9 cellular contexts compared by ENCODE assay signal in genomic region chr3:43699864-43700263, GRCh38. TPM values are rescaled to one million over a fixed set of nuclear protein-coding genes. Genes with fewer than 3 reads are reported as not detected.
A peak's percentile ranks its signal among the peaks of the same experiment; 100 is the strongest.
DNase-seq lines count a peak whose midpoint lies in the region; ATAC-seq and TF ChIP-seq lines count a peak whose summit lies in the region.
"Had no signal": no experiment of that assay in that cellular context is flagged by ENCODE, and none has a peak within 500 bp of the region (broad histone marks: within the 10 kb centered on the region; RNA-seq: fewer than 3 reads in every experiment).

No MANE protein-coding gene starts in this region.

- no peak overlapping the region for H3K4me3 Mint-ChIP-seq in activated naive CD4-positive, alpha-beta T cell treated with anti-CD3 and anti-CD28 coated beads, Interleukin-2, amount 10 ng/mL, durations not matched to agents 7 days and 5 days
- H3K4me3 Mint-ChIP-seq: naive thymus-derived CD8-positive, alpha-beta T cell had no signal

- peaks cover 20% of the 10 kb centered on the region for H3K79me2 ChIP-seq in smooth muscle cell (ENCODE audit: low read depth)

- H3F3A ChIP-seq in smooth muscle cell (ENCODE audit: low read depth), result peaks cover 4% of the 10 kb centered on the region

- H3K4me2 ChIP-seq in smooth muscle cell, result no peak overlapping the region

- no peaks in the 10 kb centered on the region for H3K9me3 Mint-ChIP-seq in activated naive CD4-positive, alpha-beta T cell treated with anti-CD3 and anti-CD28 coated beads, Interleukin-2, amount 10 ng/mL, durations not matched to agents 7 days and 5 days
- H3K9me3 Mint-ChIP-seq: naive thymus-derived CD8-positive, alpha-beta T cell had no signal

- no peak overlapping the region for H3K9ac ChIP-seq in smooth muscle cell (ENCODE audit: low read depth)

- peaks cover 5% of the 10 kb centered on the region for H3K4me1 Mint-ChIP-seq in activated naive CD4-positive, alpha-beta T cell treated with anti-CD3 and anti-CD28 coated beads, Interleukin-2, amount 10 ng/mL, durations not matched to agents 7 days and 5 days

- TF ChIP-seq CTCF in WI38 (IDR thresholded peaks at IDR 0.05; ENCODE audit: low read depth, low read length) (0 out of 2 replicates have a peak, but pooled peaks have one; percentile 18), smooth muscle cell (IDR thresholded peaks at IDR 0.05; ENCODE audit: borderline replicate concordance, insufficient read depth, poor library complexity, severe bottlenecking) (peak; percentile 9)

- no peaks in the 10 kb centered on the region for H3K9me3 ChIP-seq in smooth muscle cell (replicated peaks; ENCODE audit: low read depth)

- H3K36me3 ChIP-seq in smooth muscle cell (ENCODE audit: low read depth), result peaks cover 3% of the 10 kb centered on the region

- DNase-seq in activated naive CD4-positive, alpha-beta T cell treated with anti-CD3 and anti-CD28 coated beads, Interleukin-2, amount 10 ng/mL, durations not matched to agents 7 days and 5 days, result peak; percentile 28
- DNase-seq in activated naive CD4-positive, alpha-beta T cell treated with Interleukin-2 at 50 U/mL for 16 hours, result no peak
- DNase-seq in smooth muscle cell (lab: John Stamatoyannopoulos, UW; ENCODE audit: unreplicated experiment), result no peak
- no peak for DNase-seq in SHP77 (lab: John Stamatoyannopoulos, UW)
- no peak for DNase-seq in stimulated activated CD4-positive, alpha-beta T cell treated with anti-CD3 and anti-CD28 coated beads, Interleukin-1b, Interleukin-23, amount 100 ng/mL, for 48 hours
- no peak for DNase-seq in activated CD8-positive, alpha-beta memory T cell treated with anti-CD3 and anti-CD28 coated beads, Interleukin-2, amount 50 U/mL, for 4 hours

- H4K20me1 ChIP-seq in smooth muscle cell (ENCODE audit: low read depth), result peaks cover 2% of the 10 kb centered on the region

- peaks cover 25% of the 10 kb centered on the region for H3K36me3 Mint-ChIP-seq in activated naive CD4-positive, alpha-beta T cell treated with anti-CD3 and anti-CD28 coated beads, Interleukin-2, amount 10 ng/mL, durations not matched to agents 7 days and 5 days

- H3K27ac ChIP-seq in smooth muscle cell (ENCODE audit: low read depth), result no peak overlapping the region

- no peaks in the 10 kb centered on the region for H3K4me1 ChIP-seq in smooth muscle cell (ENCODE audit: low read depth)

- no peaks in the 10 kb centered on the region for H3K27me3 ChIP-seq in smooth muscle cell (ENCODE audit: low read depth)

- H3K27me3 Mint-ChIP-seq in activated naive CD4-positive, alpha-beta T cell treated with anti-CD3 and anti-CD28 coated beads, Interleukin-2, amount 10 ng/mL, durations not matched to agents 7 days and 5 days, result no peaks in the 10 kb centered on the region
- H3K27me3 Mint-ChIP-seq: naive thymus-derived CD8-positive, alpha-beta T cell had no signal

- H3K27ac Mint-ChIP-seq in activated naive CD4-positive, alpha-beta T cell treated with anti-CD3 and anti-CD28 coated beads, Interleukin-2, amount 10 ng/mL, durations not matched to agents 7 days and 5 days, result no peak overlapping the region
- H3K27ac Mint-ChIP-seq: naive thymus-derived CD8-positive, alpha-beta T cell had no signal

- H3K4me3 ChIP-seq in WI38 (ENCODE audit: low read depth, low read length), result no peak overlapping the region
- H3K4me3 ChIP-seq in smooth muscle cell, result no peak overlapping the region

- ATAC-seq in HG02981 (IDR thresholded peaks at IDR 0.05; ENCODE audit: unreplicated experiment), result peak; percentile 77
- ATAC-seq: naive thymus-derived CD8-positive, alpha-beta T cell had no signal

- H2AFZ ChIP-seq in smooth muscle cell (ENCODE audit: low read depth), result no peak overlapping the region

- CTCF ChIA-PET in activated naive CD4-positive, alpha-beta T cell treated with anti-CD3 and anti-CD28 coated beads, Interleukin-2, amount 10 ng/mL, durations not matched to agents 7 days and 5 days (lab: Charles Lee), result interaction anchor here (0.8 to 1.2 kb wide), 2 partner anchors 55 to 154 kb away, joined by 3 to 4 read pairs; no protein-coding TSS in a partner anchor

- WGBS in smooth muscle cell (ENCODE audit: low lambda C conversion rate), result 100% methylated on average over 1 of the region's 1 CpG

RNA-seq across cellular contexts. Expression of gene ABHD5, which starts 9.1 kb away (rescaled TPM):
- 9.3 and 12.1 TPM in 2 replicates for total RNA-seq in smooth muscle cell
- 8.6 and 9.2 TPM in 2 replicates for polyA plus RNA-seq in smooth muscle cell
